Comparison of ENCODE assay signal across 1 cellular context in the genomic region with DNA sequence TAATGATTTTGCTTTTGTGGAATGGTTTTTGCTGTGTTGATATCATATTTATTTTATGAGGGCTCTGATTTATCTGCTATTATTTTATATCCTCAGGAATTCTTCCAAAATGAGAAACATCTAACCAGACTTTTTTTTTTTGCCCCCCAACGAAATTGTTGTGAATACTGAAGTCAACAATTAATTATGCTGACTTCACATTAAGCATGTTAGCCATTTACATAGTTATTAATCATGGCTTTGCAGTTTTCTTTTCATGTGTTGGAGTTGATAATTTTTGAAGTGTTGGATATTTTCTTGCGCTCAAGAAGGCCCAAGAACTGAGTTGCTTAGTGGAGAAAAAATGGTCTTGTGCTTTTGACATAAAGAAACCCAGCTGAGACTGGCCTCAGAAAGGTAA.
TF ChIP-seq lines count a peak whose summit lies in the region.

No MANE protein-coding gene starts in this region.

TF ChIP-seq in HepG2, 621 proteins besides CTCF, POLR2A, EP300 and RAD21 (continued from another document):
- TF ChIP-seq, protein P1, sequence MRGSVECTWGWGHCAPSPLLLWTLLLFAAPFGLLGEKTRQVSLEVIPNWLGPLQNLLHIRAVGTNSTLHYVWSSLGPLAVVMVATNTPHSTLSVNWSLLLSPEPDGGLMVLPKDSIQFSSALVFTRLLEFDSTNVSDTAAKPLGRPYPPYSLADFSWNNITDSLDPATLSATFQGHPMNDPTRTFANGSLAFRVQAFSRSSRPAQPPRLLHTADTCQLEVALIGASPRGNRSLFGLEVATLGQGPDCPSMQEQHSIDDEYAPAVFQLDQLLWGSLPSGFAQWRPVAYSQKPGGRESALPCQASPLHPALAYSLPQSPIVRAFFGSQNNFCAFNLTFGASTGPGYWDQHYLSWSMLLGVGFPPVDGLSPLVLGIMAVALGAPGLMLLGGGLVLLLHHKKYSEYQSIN (CRISPR knock-in tag; IDR thresholded peaks at IDR 0.05; ENCODE audit: borderline replicate concordance), result no peak
- no peak for TF ChIP-seq SAFB2 (CRISPR knock-in tag; IDR thresholded peaks at IDR 0.05; ENCODE audit: borderline replicate concordance, low read depth)
- peak; percentile 80 for TF ChIP-seq MAFK (conservative IDR thresholded peaks at IDR 0.05 in 1 of 2, IDR thresholded peaks at IDR 0.05 in 1 of 2; ENCODE audit: low read length in 2 of 2)
- no peak for TF ChIP-seq SP140L (CRISPR knock-in tag; IDR thresholded peaks at IDR 0.05; ENCODE audit: borderline replicate concordance)
- no peak for TF ChIP-seq ZNF432 (CRISPR knock-in tag; IDR thresholded peaks at IDR 0.05; ENCODE audit: borderline replicate concordance)
- TF ChIP-seq MAFF (IDR thresholded peaks at IDR 0.05; ENCODE audit: low read depth, low read length), result peak; percentile 84
- TF ChIP-seq ELF3 (CRISPR knock-in tag; IDR thresholded peaks at IDR 0.05), result no peak
- no peak for TF ChIP-seq TAF1 (CRISPR knock-in tag; IDR thresholded peaks at IDR 0.05)
